In genomic region chr15:35256555-35256954, GRCh38 we compare ENCODE assay signal across 18 cellular contexts.
DNase-seq lines count a peak whose midpoint lies in the region; TF ChIP-seq lines count a peak whose summit lies in the region.
"Had no signal": no experiment of that assay in that cellular context is flagged by ENCODE, and none has a peak within 500 bp of the region (broad histone marks: within the 10 kb centered on the region; RNA-seq: fewer than 3 reads in every experiment).

No MANE protein-coding gene starts in this region.

- no peaks in the 10 kb centered on the region for H3K27me3 ChIP-seq in WERI-Rb-1 (ENCODE audit: insufficient read depth, low read depth, severe bottlenecking)
- H3K27me3 ChIP-seq: BLaER1 treated with 17β-estradiol and CSF1 and Interleukin-3, amounts not matched to agents 10 nM and 100 nM; neural progenitor cell; Peyer's patch; testis had no signal

- intact Hi-C loops in lower leg skin (cut with DNase I; ENCODE audit: low total_unique reads), result no loop called here

- TF ChIP-seq CTCF in WERI-Rb-1 (IDR thresholded peaks at IDR 0.05; ENCODE audit: low read depth, low read length), result no peak
- TF ChIP-seq CTCF in fibroblast of mammary gland (conservative IDR thresholded peaks at IDR 0.05; ENCODE audit: control insufficient read depth, insufficient read depth, low read depth, low read length), result no peak
- TF ChIP-seq CTCF in lower leg skin (IDR thresholded peaks at IDR 0.05), result no peak

- H3K4me3 ChIP-seq in WERI-Rb-1 (ENCODE audit: low read depth, low read length), result no peak overlapping the region
- H3K4me3 ChIP-seq in fibroblast of mammary gland (ENCODE audit: control insufficient read depth, low read depth, low read length), result no peak overlapping the region
- H3K4me3 ChIP-seq in lower leg skin (ENCODE audit: low read depth, poor library complexity, severe bottlenecking), result no peak overlapping the region
- H3K4me3 ChIP-seq: BLaER1 treated with 17β-estradiol and CSF1 and Interleukin-3, amounts not matched to agents 10 nM and 100 nM; neural progenitor cell; Peyer's patch; testis had no signal

- H3K9me3 ChIP-seq in WERI-Rb-1 (ENCODE audit: severe bottlenecking), result no peaks in the 10 kb centered on the region
- H3K9me3 ChIP-seq: BLaER1 treated with 17β-estradiol and CSF1 and Interleukin-3, amounts not matched to agents 10 nM and 100 nM; Peyer's patch; SK-N-SH; testis had no signal

- peak; percentile 4 to 9 for DNase-seq in NCI-H526 (lab: John Stamatoyannopoulos, UW)
- no peak for DNase-seq in NCI-H526 treated with DMSO at 0.1 percent for 48 hours (lab: John Stamatoyannopoulos, UW)
- DNase-seq in WERI-Rb-1, result peak; percentile 28
- DNase-seq in fibroblast of mammary gland (ENCODE audit: low read depth), result peak; percentile 59
- no peak for DNase-seq in amniotic stem cell (lab: John Stamatoyannopoulos, UW)
- no peak for DNase-seq in retina
- no peak for DNase-seq in lower leg skin (ENCODE audit: low spot score in 2 of 2)
- DNase-seq in activated CD4-positive, CD25-positive, alpha-beta regulatory T cell (lab: John Stamatoyannopoulos, UW), result no peak
- DNase-seq: activated CD4-positive, alpha-beta T cell treated with anti-CD3 and anti-CD28 coated beads for 1 hour; caudate nucleus; left cardiac atrium; midbrain; NCI-H2107; Peyer's patch; SK-N-SH; testis had no signal

- WGBS in lower leg skin, 2 donors, result 54% methylated on average over 2 of the region's 2 CpGs

- no peak overlapping the region for H3K27ac ChIP-seq in WERI-Rb-1
- H3K27ac ChIP-seq: BLaER1 treated with 17β-estradiol and CSF1 and Interleukin-3, amounts not matched to agents 10 nM and 100 nM; neural progenitor cell; Peyer's patch; testis had no signal

- no peaks in the 10 kb centered on the region for H3K36me3 ChIP-seq in WERI-Rb-1
- H3K36me3 ChIP-seq: BLaER1 treated with 17β-estradiol and CSF1 and Interleukin-3, amounts not matched to agents 10 nM and 100 nM; neural progenitor cell; Peyer's patch had no signal

- no peak for TF ChIP-seq POLR2A in lower leg skin (IDR thresholded peaks at IDR 0.05)

Comparison
In these comparisons a context has a peak if more than half of its experiments do, and no peak if none do; other contexts are left out.
1. DNase-seq: peak in NCI-H526 (2 of 2), WERI-Rb-1 (single experiment) and fibroblast of mammary gland (single experiment); none in NCI-H526 treated with DMSO at 0.1 percent for 48 hours (single experiment), amniotic stem cell (single experiment), retina (single experiment), lower leg skin (0 of 2) and activated CD4-positive, CD25-positive, alpha-beta regulatory T cell (0 of 4).